ENCODE assay signal across 17 cellular contexts in the genomic region with DNA sequence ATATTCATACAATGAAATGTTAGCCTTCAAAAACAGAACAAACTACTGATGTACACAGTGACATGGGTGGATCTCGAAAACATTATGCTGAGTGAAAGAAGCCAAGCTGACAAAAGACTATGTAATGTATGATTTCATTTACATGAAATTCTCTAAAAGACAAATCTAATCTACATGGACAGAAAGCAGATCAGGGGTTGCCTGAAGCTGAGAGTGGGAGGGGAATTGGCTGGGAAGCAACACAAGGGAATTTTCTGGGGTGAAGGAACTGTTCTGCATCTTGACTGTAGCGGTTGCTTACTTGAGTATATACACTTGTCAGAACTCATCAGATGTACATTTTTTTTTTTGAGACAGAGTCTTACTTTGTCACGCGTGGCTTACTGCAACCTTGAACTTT.
A peak's percentile ranks its signal among the peaks of the same experiment; 100 is the strongest.
DNase-seq lines count a peak whose midpoint lies in the region; ATAC-seq and TF ChIP-seq lines count a peak whose summit lies in the region.
"Had no signal": no experiment of that assay in that cellular context is flagged by ENCODE, and none has a peak within 500 bp of the region (broad histone marks: within the 10 kb centered on the region; RNA-seq: fewer than 3 reads in every experiment).

No MANE protein-coding gene starts in this region.

- H3K4me1 Mint-ChIP-seq in nephron = peaks cover 32% of the 10 kb centered on the region
- H3K4me1 Mint-ChIP-seq in natural killer cell treated with Interleukin-12 subunit alpha and Interleukin-12 subunit beta and Interleukin-15 and Interleukin-18, amount 100 ng/mL, for 72 hours (ENCODE audit: low read depth in 2 of 2) = peaks cover 0 to 4% of the 10 kb centered on the region in 2 donors
- no peaks in the 10 kb centered on the region for H3K4me1 Mint-ChIP-seq in activated CD4-positive, alpha-beta T cell treated with anti-CD3 and anti-CD28 coated beads, Interleukin-2, amount 10 ng/mL, durations not matched to agents 7 days and 5 days
- H3K4me1 Mint-ChIP-seq: CD8-positive, alpha-beta memory T cell had no signal

- H3K27me3 Mint-ChIP-seq in nephron (ENCODE audit: low read depth) = peaks cover 3% of the 10 kb centered on the region
- peaks cover 7 to 21% of the 10 kb centered on the region in 2 donors for H3K27me3 Mint-ChIP-seq in natural killer cell treated with Interleukin-12 subunit alpha and Interleukin-12 subunit beta and Interleukin-15 and Interleukin-18, amount 100 ng/mL, for 72 hours
- peaks cover 4% of the 10 kb centered on the region for H3K27me3 Mint-ChIP-seq in activated CD4-positive, alpha-beta T cell treated with anti-CD3 and anti-CD28 coated beads, Interleukin-2, amount 10 ng/mL, durations not matched to agents 7 days and 5 days

- H3K4me3 ChIP-seq in adipocyte (ENCODE audit: low read length) (no peak overlapping the region), A673 (ENCODE audit: low read depth, low read length, poor library complexity, severe bottlenecking) (no peak overlapping the region)
- H3K4me3 ChIP-seq: BLaER1, GM12878 had no signal

- H3K36me3 Mint-ChIP-seq in nephron (ENCODE audit: low read depth) = no peaks in the 10 kb centered on the region
- H3K36me3 Mint-ChIP-seq in natural killer cell treated with Interleukin-12 subunit alpha and Interleukin-12 subunit beta and Interleukin-15 and Interleukin-18, amount 100 ng/mL, for 72 hours = no peaks in the 10 kb centered on the region
- no peaks in the 10 kb centered on the region for H3K36me3 Mint-ChIP-seq in activated CD4-positive, alpha-beta T cell treated with anti-CD3 and anti-CD28 coated beads, Interleukin-2, amount 10 ng/mL, durations not matched to agents 7 days and 5 days (ENCODE audit: low read depth)

- TF ChIP-seq CTCF in nephron (IDR thresholded peaks at IDR 0.05; ENCODE audit: unreplicated experiment in 3 of 3) = no peak
- no peak for TF ChIP-seq CTCF in A673 (conservative IDR thresholded peaks at IDR 0.05; ENCODE audit: low read depth, low read length)

- peak overlapping the region; percentile 10 to 63 (median 58) for H3K27ac Mint-ChIP-seq in nephron
- H3K27ac Mint-ChIP-seq in natural killer cell treated with Interleukin-12 subunit alpha and Interleukin-12 subunit beta and Interleukin-15 and Interleukin-18, amount 100 ng/mL, for 72 hours = no peak overlapping the region
- no peak overlapping the region for H3K27ac Mint-ChIP-seq in activated CD4-positive, alpha-beta T cell treated with anti-CD3 and anti-CD28 coated beads, Interleukin-2, amount 10 ng/mL, durations not matched to agents 7 days and 5 days
- H3K27ac Mint-ChIP-seq: CD8-positive, alpha-beta memory T cell; H9 had no signal

- no peaks in the 10 kb centered on the region for H3K9me3 Mint-ChIP-seq in nephron
- no peaks in the 10 kb centered on the region for H3K9me3 Mint-ChIP-seq in natural killer cell treated with Interleukin-12 subunit alpha and Interleukin-12 subunit beta and Interleukin-15 and Interleukin-18, amount 100 ng/mL, for 72 hours
- H3K9me3 Mint-ChIP-seq in activated CD4-positive, alpha-beta T cell treated with anti-CD3 and anti-CD28 coated beads, Interleukin-2, amount 10 ng/mL, durations not matched to agents 7 days and 5 days = no peaks in the 10 kb centered on the region
- H3K9me3 Mint-ChIP-seq: CD8-positive, alpha-beta memory T cell; H9 had no signal

- no TSS peak for BruUV-seq in A673 (replicated peaks; lab: Mats Ljungman, UMichigan)

- H3K9ac ChIP-seq in adipocyte (ENCODE audit: low read length) = no peak overlapping the region
- H3K9ac ChIP-seq: BLaER1 had no signal

- no peak for ATAC-seq in natural killer cell treated with Interleukin-12 subunit alpha and Interleukin-12 subunit beta and Interleukin-15 and Interleukin-18, amount 100 ng/mL, for 72 hours
- ATAC-seq: GM12878 had no signal

- H3K36me3 ChIP-seq in adipocyte (ENCODE audit: control insufficient read depth, insufficient read depth, low read length, severe bottlenecking) (no peaks in the 10 kb centered on the region), A673 (ENCODE audit: insufficient read depth, low read length, poor library complexity, severe bottlenecking) (no peaks in the 10 kb centered on the region)
- H3K36me3 ChIP-seq: BLaER1 had no signal

- H3K4me1 ChIP-seq in adipocyte (ENCODE audit: control insufficient read depth, insufficient read depth, low read length) = peaks cover 17% of the 10 kb centered on the region
- no peaks in the 10 kb centered on the region for H3K4me1 ChIP-seq in A673 (ENCODE audit: insufficient read depth, low read length, poor library complexity, severe bottlenecking)

- no peaks in the 10 kb centered on the region for H3K9me3 ChIP-seq in adipocyte (ENCODE audit: control insufficient read depth, low read length)
- no peaks in the 10 kb centered on the region for H3K9me3 ChIP-seq in A673 (ENCODE audit: low read depth, low read length, poor library complexity, severe bottlenecking)
- H3K9me3 ChIP-seq: BLaER1, Caco-2 had no signal

- POLR2A ChIA-PET in A673 (lab: Charles Lee; ENCODE audit: low non-redundant PET) = no interaction called here
- POLR2A ChIA-PET in activated CD4-positive, alpha-beta T cell treated with anti-CD3 and anti-CD28 coated beads, Interleukin-2, amount 10 ng/mL, durations not matched to agents 7 days and 5 days (lab: Charles Lee) = no interaction called here

- intact Hi-C loops in A673 (cut with micrococcal nuclease; ENCODE audit: unreplicated experiment) = no loop called here

- CTCF ChIA-PET in A673 (lab: Charles Lee) = no interaction called here
- CTCF ChIA-PET in activated CD4-positive, alpha-beta T cell treated with anti-CD3 and anti-CD28 coated beads, Interleukin-2, amount 10 ng/mL, durations not matched to agents 7 days and 5 days (lab: Charles Lee) = no interaction called here

- peak; percentile 45 for DNase-seq in NCI-H146 (lab: John Stamatoyannopoulos, UW)
- DNase-seq in NCI-H146 treated with DMSO at 0.1 percent for 48 hours (lab: John Stamatoyannopoulos, UW; ENCODE audit: unreplicated experiment) = no peak
- DNase-seq in NCI-H748 treated with DMSO at 0.1 percent for 48 hours (lab: John Stamatoyannopoulos, UW) = peak; percentile 44
- peak; percentile 81 for DNase-seq in adipocyte (ENCODE audit: low read depth)
- DNase-seq in natural killer cell treated with Interleukin-12 subunit alpha and Interleukin-12 subunit beta and Interleukin-15 and Interleukin-18, amount 100 ng/mL, for 72 hours (ENCODE audit: low spot score) = no peak
- no peak for DNase-seq in A673 (ENCODE audit: low spot score)
- no peak for DNase-seq in activated CD4-positive, alpha-beta T cell treated with anti-CD3 and anti-CD28 coated beads, Interleukin-2, amount 10 ng/mL, durations not matched to agents 7 days and 5 days
- DNase-seq: AML-193; Caco-2; CD8-positive, alpha-beta memory T cell; DMS 273 treated with DMSO at 0.1 percent for 48 hours; GOT3; H9 had no signal

- H3K27ac ChIP-seq in A673 (ENCODE audit: low read depth, low read length, poor library complexity, severe bottlenecking) = no peak overlapping the region
- H3K27ac ChIP-seq: 22Rv1, BLaER1 had no signal

- H3K27me3 ChIP-seq in adipocyte (replicated peaks; ENCODE audit: control insufficient read depth, insufficient read depth, low read length) (no peaks in the 10 kb centered on the region), A673 (replicated peaks; ENCODE audit: insufficient read depth, low read depth, low read length, poor library complexity) (no peaks in the 10 kb centered on the region)
- H3K27me3 ChIP-seq: BLaER1 had no signal

- H3K4me3 Mint-ChIP-seq in nephron = no peak overlapping the region
- H3K4me3 Mint-ChIP-seq in natural killer cell treated with Interleukin-12 subunit alpha and Interleukin-12 subunit beta and Interleukin-15 and Interleukin-18, amount 100 ng/mL, for 72 hours = no peak overlapping the region
- no peak overlapping the region for H3K4me3 Mint-ChIP-seq in activated CD4-positive, alpha-beta T cell treated with anti-CD3 and anti-CD28 coated beads, Interleukin-2, amount 10 ng/mL, durations not matched to agents 7 days and 5 days
- H3K4me3 Mint-ChIP-seq: CD8-positive, alpha-beta memory T cell; H9 had no signal

Comparison
In these comparisons a context has a peak if more than half of its experiments do, and no peak if none do; other contexts are left out.
1. DNase-seq: peak in NCI-H146 (single experiment), NCI-H748 treated with DMSO at 0.1 percent for 48 hours (single experiment) and adipocyte (single experiment); none in NCI-H146 treated with DMSO at 0.1 percent for 48 hours (single experiment), natural killer cell treated with Interleukin-12 subunit alpha and Interleukin-12 subunit beta and Interleukin-15 and Interleukin-18, amount 100 ng/mL, for 72 hours (single experiment), A673 (single experiment) and activated CD4-positive, alpha-beta T cell treated with anti-CD3 and anti-CD28 coated beads, Interleukin-2, amount 10 ng/mL, durations not matched to agents 7 days and 5 days (single experiment).
2. H3K27ac Mint-ChIP-seq: peak in nephron (3 of 3); none in natural killer cell treated with Interleukin-12 subunit alpha and Interleukin-12 subunit beta and Interleukin-15 and Interleukin-18, amount 100 ng/mL, for 72 hours (0 of 2) and activated CD4-positive, alpha-beta T cell treated with anti-CD3 and anti-CD28 coated beads, Interleukin-2, amount 10 ng/mL, durations not matched to agents 7 days and 5 days (single experiment).